ENCODE assay signal across 6 cellular contexts in the genomic region with DNA sequence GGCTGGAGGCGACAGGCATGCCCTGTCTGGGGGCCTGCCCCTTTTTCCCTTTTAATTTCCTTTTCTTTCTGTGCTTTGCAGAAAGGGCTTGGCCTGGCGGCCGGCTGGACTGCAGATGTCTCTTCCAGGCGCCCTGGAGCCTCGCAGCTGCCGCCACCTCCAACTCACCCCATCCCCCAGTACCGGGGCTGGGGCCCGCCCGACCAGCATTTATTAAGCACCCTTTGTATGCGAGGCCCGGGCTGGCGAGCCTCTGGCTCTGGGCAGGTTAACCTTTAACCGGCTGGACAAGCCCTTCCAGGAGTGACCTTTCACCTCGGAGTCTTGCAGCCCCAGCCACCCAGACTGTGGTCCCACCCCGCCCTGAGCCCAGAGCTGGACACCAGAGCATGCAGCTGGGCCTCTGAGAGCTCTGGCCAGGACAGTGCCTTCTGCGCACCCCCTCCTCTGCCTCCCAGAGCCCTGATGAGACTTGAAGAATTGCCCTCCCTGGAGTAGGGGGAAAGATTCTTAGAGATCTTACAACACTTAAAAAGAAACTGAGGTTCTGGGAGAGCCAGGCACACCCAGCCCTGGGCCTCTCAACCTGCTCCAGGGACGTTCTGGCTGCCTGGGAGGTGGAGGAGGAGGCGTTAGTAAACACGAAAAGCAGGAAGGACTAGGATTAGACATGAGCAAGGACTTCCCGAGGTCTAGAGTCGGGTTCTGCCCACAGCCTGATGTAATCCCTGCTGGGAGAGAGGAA. TPM values are rescaled to one million over a fixed set of nuclear protein-coding genes. Genes with fewer than 3 reads are reported as not detected.
DNase-seq lines count a peak whose midpoint lies in the region; ATAC-seq, FAIRE-seq and TF ChIP-seq lines count a peak whose summit lies in the region.

No MANE protein-coding gene starts in this region.

- H3K4me3 ChIP-seq in Jurkat, Clone E6-1 (ENCODE audit: low read length) = peak overlapping the region; percentile 58
- H3K4me3 ChIP-seq in H1 (ENCODE audit: extremely low read depth in 1 of 4, insufficient read depth in 2 of 4, low read depth in 3 of 4, low read length in 4 of 4) (peak overlapping the region; percentile 33 to 78 (median 37); a peak in 6 of 8 replicates), retinal pigment epithelial cell (ENCODE audit: low read length) (peak overlapping the region; percentile 52)

- H3K27ac ChIP-seq in 22Rv1 (peak overlapping the region; percentile 92), H1 (ENCODE audit: low read depth, low read length) (peak overlapping the region; percentile 92; the same call in 1 of the 2 replicates)

- H2AK5ac ChIP-seq in H1 (ENCODE audit: low read depth, low read length) = peak overlapping the region; percentile 65; the same call in 1 of the 2 replicates

- peak overlapping the region; percentile 63 for H4K91ac ChIP-seq in H1 (replicated peaks; ENCODE audit: insufficient read length, low read length)

- TF ChIP-seq EP300 in H1 (IDR thresholded peaks at IDR 0.05; ENCODE audit: borderline replicate concordance in 1 of 2, low read depth in 2 of 2, low read length in 2 of 2) = no peak

- in situ Hi-C loops in KBM-7 (cut with MboI; ENCODE audit: low pct_unique_long_range_greater_than_20kb, low sequenced_read_pairs) = no loop called here

- no peak for ATAC-seq in HG03521 (IDR thresholded peaks at IDR 0.05; ENCODE audit: unreplicated experiment)

- POLR2A ChIA-PET in H1 (lab: Charles Lee; ENCODE audit: partially characterized antibody) = interaction anchor here (0.7 to 4.2 kb wide), 5 partner anchors 10 to 32 kb away, joined by 3 to 44 read pairs (median 10); a partner anchor contains a TSS

- 27% methylated on average over 20 of the region's 21 CpGs; no CpG with 5 or more reads in 1 of the 2 experiments for WGBS in H1 (ENCODE audit: extremely low coverage in 1 of 2, insufficient coverage in 1 of 2, insufficient read length in 1 of 2, insufficient replicate concordance in 2 of 2, low coverage in 1 of 2, low lambda C conversion rate in 2 of 2, missing lambda C conversion rate in 1 of 2), 2 experiments

- no peak overlapping the region for H2AFZ ChIP-seq in H1 (ENCODE audit: low read length)

- no peak overlapping the region for H3K23ac ChIP-seq in H1 (ENCODE audit: insufficient read length)

- peaks cover 3 to 34% (median 25%) of the 10 kb centered on the region in 4 experiments for H3K4me1 ChIP-seq in H1 (replicated peaks in 1 of 4; ENCODE audit: control insufficient read depth in 3 of 4, insufficient read depth in 4 of 4, low read length in 3 of 4)

- FAIRE-seq in H1 (lab: Jason Lieb, UNC) = no peak

- CTCF ChIA-PET in H1 (lab: Charles Lee; ENCODE audit: partially characterized antibody) = interaction anchor here (0.6 to 2.1 kb wide), 2 partner anchors 17 to 60 kb away, joined by 3 to 8 read pairs; no protein-coding TSS in a partner anchor

- H2BK15ac ChIP-seq in H1 (ENCODE audit: low read length) = 0 out of 2 replicates have a peak overlapping the region, but pooled peaks have one; percentile 29

- no peaks in the 10 kb centered on the region for H3K27me3 ChIP-seq in H1 (replicated peaks in 1 of 4; ENCODE audit: control insufficient read depth in 3 of 4, extremely low read depth in 1 of 4, insufficient read depth in 3 of 4, low read length in 3 of 4)

- H3K23me2 ChIP-seq in H1 (ENCODE audit: low read depth, low read length) = peaks cover 2% of the 10 kb centered on the region; the same call in 1 of the 2 replicates

- H2BK12ac ChIP-seq in H1 (ENCODE audit: low read depth, low read length) = peak overlapping the region; percentile 72; the same call in 1 of the 2 replicates

- H2BK120ac ChIP-seq in H1 (replicated peaks; ENCODE audit: low read depth, low read length) = peak overlapping the region; percentile 50

- peaks cover 7 to 9% of the 10 kb centered on the region in 2 experiments for H4K20me1 ChIP-seq in H1 (replicated peaks in 1 of 2; ENCODE audit: control insufficient read depth in 1 of 2, insufficient read depth in 2 of 2, low read length in 2 of 2)

- peak overlapping the region in 2 of 4 experiments; percentile 60 to 71; a peak in 2 of 7 replicates for H3K9ac ChIP-seq in H1 (replicated peaks in 1 of 4; ENCODE audit: extremely low read depth in 1 of 4, low read depth in 3 of 4, low read length in 3 of 4)

- no peak for TF ChIP-seq CTCF in 22Rv1 (IDR thresholded peaks at IDR 0.05)
- no peak for TF ChIP-seq CTCF in H1 (IDR thresholded peaks at IDR 0.05; ENCODE audit: control extremely low read depth in 1 of 3, insufficient read depth in 1 of 3, low read depth in 1 of 3, low read length in 3 of 3)
- no peak for TF ChIP-seq CTCF in retinal pigment epithelial cell (conservative IDR thresholded peaks at IDR 0.05; ENCODE audit: low read depth, low read length)

- DNase-seq in Jurkat, Clone E6-1 (ENCODE audit: low read depth, low spot score) = no peak
- DNase-seq in H1 (ENCODE audit: low read depth in 1 of 2, low spot score in 2 of 2) (peak in 1 of 2 experiments; percentile 79), retinal pigment epithelial cell (ENCODE audit: low read depth) (no peak), KBM-7 (no peak)

- TF ChIP-seq POLR2A in H1 (IDR thresholded peaks at IDR 0.05; ENCODE audit: control extremely low read depth in 1 of 2, low read depth in 2 of 2, low read length in 2 of 2) = no peak

- TF ChIP-seq RAD21 in H1 (IDR thresholded peaks at IDR 0.05 in 1 of 2, conservative IDR thresholded peaks at IDR 0.05 in 1 of 2; ENCODE audit: low read depth in 2 of 2, low read length in 2 of 2) = no peak

- H3K79me1 ChIP-seq in H1 (ENCODE audit: low read depth, low read length) = peaks cover 9% of the 10 kb centered on the region

- H2BK5ac ChIP-seq in H1 (ENCODE audit: low read depth, low read length) = peak overlapping the region; percentile 91; the same call in 1 of the 2 replicates

- H4K5ac ChIP-seq in H1 (ENCODE audit: insufficient read length, low read depth, low read length) = peak overlapping the region; percentile 95

- H4K8ac ChIP-seq in H1 (ENCODE audit: extremely low read depth, insufficient read depth, low read length) = peak overlapping the region; percentile 41; the same call in 1 of the 2 replicates

- H2BK20ac ChIP-seq in H1 (ENCODE audit: low read length) = peak overlapping the region; percentile 94; the same call in 1 of the 2 replicates

- H3K14ac ChIP-seq in H1 (ENCODE audit: insufficient read length) = no peak overlapping the region

- H3K4ac ChIP-seq in H1 (replicated peaks; ENCODE audit: insufficient read length, low read depth, low read length) = peak overlapping the region; percentile 71

- no peaks in the 10 kb centered on the region for H3K9me3 ChIP-seq in H1 (ENCODE audit: insufficient read depth in 2 of 2, low read depth in 1 of 2, low read length in 1 of 2)

- no peaks in the 10 kb centered on the region for H3K36me3 ChIP-seq in H1 (ENCODE audit: control insufficient read depth in 2 of 4, insufficient read depth in 4 of 4, low read length in 3 of 4)

- peak overlapping the region; percentile 96 for H3K56ac ChIP-seq in H1 (replicated peaks; ENCODE audit: insufficient read length, low read depth, low read length)

- peak overlapping the region; percentile 64 to 94 for H3K4me2 ChIP-seq in H1 (ENCODE audit: insufficient read depth in 1 of 2, low read depth in 2 of 2, low read length in 2 of 2)

- H3K18ac ChIP-seq in H1 (ENCODE audit: extremely low read depth, low read length) = peak overlapping the region; percentile 95; the same call in 1 of the 2 replicates

- peaks cover 20 to 34% of the 10 kb centered on the region in 2 experiments; a peak in 3 of 4 replicates for H3K79me2 ChIP-seq in H1 (ENCODE audit: control insufficient read depth in 1 of 2, insufficient read depth in 2 of 2, low read length in 2 of 2)

RNA-seq across cellular contexts. Expression of a gene that starts 1.1 kb away (rescaled TPM):
- polyA plus RNA-seq in Jurkat, Clone E6-1 (2012; ENCODE audit: insufficient read depth, insufficient read length) = 12.4 TPM
- total RNA-seq in H1 (2021; fragmentation: NEBNext Ultra II Directional; extraction: Animal tissue kit (Norgen Biotek cat#: 25700)) = 114 and 121 TPM in 2 replicates
- polyA plus RNA-seq in H1 (2011; rRNA removed) = 99.7 and 147 TPM in 2 replicates
- 99.1 TPM for polyA plus RNA-seq in H1 (2011; cell fraction: cytosol; rRNA removed)
- 109 TPM for polyA plus RNA-seq in H1 (2011; cell fraction: nucleus; rRNA removed)
- polyA plus RNA-seq in H1 (2012, experiment 1 of 2) = 37.1 to 70.0 TPM (median 67.4 TPM) in 4 replicates
- polyA plus RNA-seq in H1 (2012, experiment 2 of 2) = 49.4 TPM
- 80.9 TPM for polyA plus RNA-seq in H1 (2013, experiment 1 of 2)
- polyA plus RNA-seq in H1 (2013, experiment 2 of 2) = 80.6 TPM
- polyA minus RNA-seq in H1 (2011; rRNA and poly(A)+ RNA removed) = 13.6 and 23.1 TPM in 2 replicates
- 72.8 TPM for polyA minus RNA-seq in H1 (2011; cell fraction: cytosol; rRNA and poly(A)+ RNA removed)
- polyA minus RNA-seq in H1 (2011; cell fraction: nucleus; rRNA and poly(A)+ RNA removed) = 43.6 TPM

RNA-seq across cellular contexts. Expression of a gene that starts 17.7 kb away (rescaled TPM):
- polyA plus RNA-seq in Jurkat, Clone E6-1 (2012; ENCODE audit: insufficient read depth, insufficient read length) = not detected
- total RNA-seq in H1 (2021; fragmentation: NEBNext Ultra II Directional; extraction: Animal tissue kit (Norgen Biotek cat#: 25700)) = 6.5 and 7.5 TPM in 2 replicates
- polyA plus RNA-seq in H1 (2011; rRNA removed) = 5.0 and 5.7 TPM in 2 replicates
- polyA plus RNA-seq in H1 (2011; cell fraction: cytosol; rRNA removed) = 7.1 TPM
- 20.9 TPM for polyA plus RNA-seq in H1 (2011; cell fraction: nucleus; rRNA removed)
- 3.0 to 7.7 TPM (median 6.3 TPM) in 4 replicates for polyA plus RNA-seq in H1 (2012, experiment 1 of 2)
- polyA plus RNA-seq in H1 (2012, experiment 2 of 2) = 4.8 TPM
- 4.7 TPM for polyA plus RNA-seq in H1 (2013, experiment 1 of 2)
- polyA plus RNA-seq in H1 (2013, experiment 2 of 2) = 3.2 TPM
- polyA minus RNA-seq in H1 (2011; rRNA and poly(A)+ RNA removed) = 3.2 and 4.3 TPM in 2 replicates
- polyA minus RNA-seq in H1 (2011; cell fraction: cytosol; rRNA and poly(A)+ RNA removed) = 2.9 TPM
- 6.2 TPM for polyA minus RNA-seq in H1 (2011; cell fraction: nucleus; rRNA and poly(A)+ RNA removed)

RNA-seq across cellular contexts. Expression of a gene that starts 20.4 kb away (rescaled TPM):
- polyA plus RNA-seq in Jurkat, Clone E6-1 (2012; ENCODE audit: insufficient read depth, insufficient read length) = 175 TPM
- total RNA-seq in H1 (2021; fragmentation: NEBNext Ultra II Directional; extraction: Animal tissue kit (Norgen Biotek cat#: 25700)) = 127 and 134 TPM in 2 replicates
- polyA plus RNA-seq in H1 (2011; rRNA removed) = 133 and 153 TPM in 2 replicates
- 175 TPM for polyA plus RNA-seq in H1 (2011; cell fraction: cytosol; rRNA removed)
- 164 TPM for polyA plus RNA-seq in H1 (2011; cell fraction: nucleus; rRNA removed)
- 122 to 160 TPM (median 149 TPM) in 4 replicates for polyA plus RNA-seq in H1 (2012, experiment 1 of 2)
- 178 TPM for polyA plus RNA-seq in H1 (2012, experiment 2 of 2)
- 122 TPM for polyA plus RNA-seq in H1 (2013, experiment 1 of 2)
- polyA plus RNA-seq in H1 (2013, experiment 2 of 2) = 117 TPM
- polyA minus RNA-seq in H1 (2011; rRNA and poly(A)+ RNA removed) = 47.9 and 65.4 TPM in 2 replicates
- 44.4 TPM for polyA minus RNA-seq in H1 (2011; cell fraction: cytosol; rRNA and poly(A)+ RNA removed)
- polyA minus RNA-seq in H1 (2011; cell fraction: nucleus; rRNA and poly(A)+ RNA removed) = 31.5 TPM

RNA-seq across cellular contexts. Expression of a gene that starts 20.8 kb away (rescaled TPM):
- 29.7 TPM for polyA plus RNA-seq in Jurkat, Clone E6-1 (2012; ENCODE audit: insufficient read depth, insufficient read length)
- 32.1 and 32.6 TPM in 2 replicates for total RNA-seq in H1 (2021; fragmentation: NEBNext Ultra II Directional; extraction: Animal tissue kit (Norgen Biotek cat#: 25700))
- 13.3 and 20.2 TPM in 2 replicates for polyA plus RNA-seq in H1 (2011; rRNA removed)
- polyA plus RNA-seq in H1 (2011; cell fraction: cytosol; rRNA removed) = 16.3 TPM
- 22.8 TPM for polyA plus RNA-seq in H1 (2011; cell fraction: nucleus; rRNA removed)
- polyA plus RNA-seq in H1 (2012, experiment 1 of 2) = 19.9 to 30.6 TPM (median 26.6 TPM) in 4 replicates
- 97.2 TPM for polyA plus RNA-seq in H1 (2012, experiment 2 of 2)
- 47.9 TPM for polyA plus RNA-seq in H1 (2013, experiment 1 of 2)
- polyA plus RNA-seq in H1 (2013, experiment 2 of 2) = 47.4 TPM
- polyA minus RNA-seq in H1 (2011; rRNA and poly(A)+ RNA removed) = 3.2 and 5.0 TPM in 2 replicates
- polyA minus RNA-seq in H1 (2011; cell fraction: cytosol; rRNA and poly(A)+ RNA removed) = 10.0 TPM
- polyA minus RNA-seq in H1 (2011; cell fraction: nucleus; rRNA and poly(A)+ RNA removed) = 10.5 TPM

RNA-seq across cellular contexts. Expression of a gene that starts 31.7 kb away (rescaled TPM):
- 87.7 TPM for polyA plus RNA-seq in Jurkat, Clone E6-1 (2012; ENCODE audit: insufficient read depth, insufficient read length)
- 8.7 and 11.8 TPM in 2 replicates for total RNA-seq in H1 (2021; fragmentation: NEBNext Ultra II Directional; extraction: Animal tissue kit (Norgen Biotek cat#: 25700))
- polyA plus RNA-seq in H1 (2011; rRNA removed) = 13.9 and 16.6 TPM in 2 replicates
- 19.7 TPM for polyA plus RNA-seq in H1 (2011; cell fraction: cytosol; rRNA removed)
- 16.0 TPM for polyA plus RNA-seq in H1 (2011; cell fraction: nucleus; rRNA removed)
- polyA plus RNA-seq in H1 (2012, experiment 1 of 2) = 10.9 to 16.2 TPM (median 13.0 TPM) in 4 replicates
- polyA plus RNA-seq in H1 (2012, experiment 2 of 2) = 11.7 TPM
- 10.2 TPM for polyA plus RNA-seq in H1 (2013, experiment 1 of 2)
- polyA plus RNA-seq in H1 (2013, experiment 2 of 2) = 7.4 TPM
- polyA minus RNA-seq in H1 (2011; rRNA and poly(A)+ RNA removed) = 8.4 and 9.5 TPM in 2 replicates
- 6.9 TPM for polyA minus RNA-seq in H1 (2011; cell fraction: cytosol; rRNA and poly(A)+ RNA removed)
- 9.6 TPM for polyA minus RNA-seq in H1 (2011; cell fraction: nucleus; rRNA and poly(A)+ RNA removed)
